Comparison of ENCODE assay signal across 8 cellular contexts in genomic region chr5:168486136-168486879, GRCh38. TPM values are rescaled to one million over a fixed set of nuclear protein-coding genes. Genes with fewer than 3 reads are reported as not detected.
DNase-seq lines count a peak whose midpoint lies in the region; ATAC-seq and TF ChIP-seq lines count a peak whose summit lies in the region.

TSS of gene RARS1 (plus strand) at chr5:168486471. CDS start at chr5:168486499, 28 bp downstream.

- peak; percentile 87 to 88 for TF ChIP-seq POLR2A in Peyer's patch (IDR thresholded peaks at IDR 0.05)
- TF ChIP-seq POLR2A in esophagus muscularis mucosa (IDR thresholded peaks at IDR 0.05; ENCODE audit: low read depth), result peak; percentile 75

- no peaks in the 10 kb centered on the region for H3K9me3 Mint-ChIP-seq in activated T-cell treated with anti-CD3 and anti-CD28 coated beads, Interleukin-2, amount 50 U/mL, for 72 hours

- peak; percentile 90 to 98 (median 94) for TF ChIP-seq CTCF in Peyer's patch (IDR thresholded peaks at IDR 0.05)
- peak in 2 of 3 experiments; percentile 97 to 98 for TF ChIP-seq CTCF in esophagus muscularis mucosa (IDR thresholded peaks at IDR 0.05)

- H3K4me3 Mint-ChIP-seq in activated T-cell treated with anti-CD3 and anti-CD28 coated beads, Interleukin-2, amount 50 U/mL, for 72 hours, result peak within 1 kb of the TSS; percentile 95 to 100

- no peak for TF ChIP-seq EP300 in esophagus muscularis mucosa (IDR thresholded peaks at IDR 0.05)

- peaks cover 8 to 15% of the 10 kb centered on the region in 2 donors for H3K36me3 Mint-ChIP-seq in activated T-cell treated with anti-CD3 and anti-CD28 coated beads, Interleukin-2, amount 50 U/mL, for 72 hours (ENCODE audit: insufficient read depth in 2 of 2)

- DNase-seq in Daoy (ENCODE audit: low read depth) (peak; percentile 97), Peyer's patch (peak; percentile 81 to 96 (median 92)), esophagus muscularis mucosa (ENCODE audit: extremely low spot score) (peak; percentile 98)
- peak; percentile 94 for DNase-seq in activated T-cell treated with anti-CD3 and anti-CD28 coated beads, Interleukin-2, amount 50 U/mL, for 72 hours
- peak; percentile 80 to 81 for DNase-seq in stimulated activated CD8-positive, alpha-beta memory T cell treated with anti-CD3 and anti-CD28 coated beads, Interleukin-7, amount 100 ng/mL, for 4 hours (ENCODE audit: low read depth in 2 of 2)

- H3K4me1 ChIP-seq in Peyer's patch, result peaks cover 0 to 12% (median 3%) of the 10 kb centered on the region in 4 donors
- peaks cover 6 to 25% (median 15%) of the 10 kb centered on the region in 4 donors for H3K4me1 ChIP-seq in esophagus muscularis mucosa
- peaks cover 0 to 17% of the 10 kb centered on the region in 2 donors for H3K4me1 ChIP-seq in muscle layer of duodenum (ENCODE audit: control insufficient read depth in 1 of 2, insufficient read depth in 2 of 2, low read length in 2 of 2)

- ATAC-seq in GM21786 (IDR thresholded peaks at IDR 0.05; ENCODE audit: unreplicated experiment), result peak; percentile 78
- ATAC-seq in activated T-cell treated with anti-CD3 and anti-CD28 coated beads, Interleukin-2, amount 50 U/mL, for 72 hours (replicated peaks in 1 of 2), result peak; percentile 95 to 98

- peaks cover 39% of the 10 kb centered on the region for H3K4me1 Mint-ChIP-seq in activated T-cell treated with anti-CD3 and anti-CD28 coated beads, Interleukin-2, amount 50 U/mL, for 72 hours (ENCODE audit: low read depth)

- H3K27ac ChIP-seq in KOPT-K1 (ENCODE audit: low read depth, low read length, poor library complexity, severe bottlenecking) (peak within 1 kb of the TSS; percentile 51), Peyer's patch (peak within 1 kb of the TSS; percentile 62 to 84 (median 78)), esophagus muscularis mucosa (replicated peaks in 1 of 4) (peak within 1 kb of the TSS; percentile 72 to 88 (median 79)), muscle layer of duodenum (ENCODE audit: low read length) (peak within 1 kb of the TSS; percentile 78)

- H3K27ac Mint-ChIP-seq in activated T-cell treated with anti-CD3 and anti-CD28 coated beads, Interleukin-2, amount 50 U/mL, for 72 hours, result peak within 1 kb of the TSS; percentile 87

- intact Hi-C loops in esophagus muscularis mucosa (cut with DNase I), result loop anchor here (5.0 to 10.0 kb wide), 3 partner anchors 91 to 1098 kb away; partner anchors contain the start of genes PANK3 and SPDL1

- no peaks in the 10 kb centered on the region for H3K27me3 ChIP-seq in Peyer's patch
- H3K27me3 ChIP-seq in esophagus muscularis mucosa, result peaks cover 0 to 4% (median 0%) of the 10 kb centered on the region in 4 donors
- H3K27me3 ChIP-seq in muscle layer of duodenum (ENCODE audit: low read depth, low read length), result no peaks in the 10 kb centered on the region

- H3K9me3 ChIP-seq in KOPT-K1 (ENCODE audit: insufficient read depth, low read length, poor library complexity, severe bottlenecking), result no peaks in the 10 kb centered on the region
- no peaks in the 10 kb centered on the region for H3K9me3 ChIP-seq in Peyer's patch
- H3K9me3 ChIP-seq in esophagus muscularis mucosa, result no peaks in the 10 kb centered on the region
- H3K9me3 ChIP-seq in muscle layer of duodenum (ENCODE audit: control insufficient read depth in 1 of 2, low read length in 2 of 2), result no peaks in the 10 kb centered on the region

- peak within 1 kb of the TSS; percentile 66 to 90 (median 70) for H3K4me3 ChIP-seq in Peyer's patch
- H3K4me3 ChIP-seq in esophagus muscularis mucosa, result peak within 1 kb of the TSS; percentile 70 to 93 (median 84)
- H3K4me3 ChIP-seq in muscle layer of duodenum (ENCODE audit: low read depth in 1 of 2, low read length in 2 of 2), result peak within 1 kb of the TSS; percentile 94 to 97

- peaks cover 7% of the 10 kb centered on the region for H3K27me3 Mint-ChIP-seq in activated T-cell treated with anti-CD3 and anti-CD28 coated beads, Interleukin-2, amount 50 U/mL, for 72 hours (ENCODE audit: low read depth)

- WGBS in esophagus muscularis mucosa, result 0% methylated on average over 26 of the region's 40 CpGs

- H3K36me3 ChIP-seq in KOPT-K1 (ENCODE audit: insufficient read depth, low read length) (peaks cover 36% of the 10 kb centered on the region), Peyer's patch (peaks cover 0 to 33% (median 0%) of the 10 kb centered on the region in 3 donors), esophagus muscularis mucosa (peaks cover 27 to 34% (median 32%) of the 10 kb centered on the region in 4 donors), muscle layer of duodenum (ENCODE audit: control insufficient read depth in 1 of 2, insufficient read depth in 2 of 2, low read length in 2 of 2) (peaks cover 21 to 33% of the 10 kb centered on the region in 2 donors)

RNA-seq across cellular contexts. Expression of gene RARS1, which starts in this region (rescaled TPM):
- 478 and 575 TPM in 2 replicates for total RNA-seq in Daoy (2014; rRNA removed; shearing (Covaris generic))
- total RNA-seq in Peyer's patch (100 to 1,000 TPM in 3 of 4 donors, 10 to 100 TPM in 1; 81.5 to 115 (median 108) TPM), esophagus muscularis mucosa (10 to 100 TPM; 53.8 to 72.3 (median 60.7) TPM)
- 10 to 100 TPM; 81.1 to 93.0 TPM for total RNA-seq in activated T-cell treated with anti-CD3 and anti-CD28 coated beads, Interleukin-2, amount 50 U/mL, for 72 hours

Comparison
In these comparisons a context has a peak if more than half of its experiments do, and no peak if none do; other contexts are left out.
1. Peak in every context shown above with its lines: DNase-seq, ATAC-seq, H3K4me3 ChIP-seq and H3K27ac ChIP-seq.